ENCODE assay signal across 33 cellular contexts in genomic region chr10:131346456-131346855, GRCh38. TPM values are rescaled to one million over a fixed set of nuclear protein-coding genes. Genes with fewer than 3 reads are reported as not detected.
"Had no signal": no experiment of that assay in that cellular context is flagged by ENCODE, and none has a peak within 500 bp of the region (broad histone marks: within the 10 kb centered on the region; RNA-seq: fewer than 3 reads in every experiment).

No MANE protein-coding gene starts in this region.

- ATAC-seq: activated CD4-positive, CD25-positive, alpha-beta regulatory T cell treated with anti-CD3 and anti-CD28 coated beads, Interleukin-2, amount 50 U/mL, for 24 hours; activated CD8-positive, alpha-beta T cell treated with anti-CD3 and anti-CD28 coated beads for 36 hours; activated T-cell treated with anti-CD3 and anti-CD28 coated beads, Interleukin-2, amount 50 U/mL, for 4 hours; activated T-helper 17 cell treated with anti-CD3 and anti-CD28 coated beads, Interleukin-2, amount 50 U/mL, for 72 hours; effector memory CD8-positive, alpha-beta T cell; gastroesophageal sphincter; T-helper 17 cell had no signal

- DNase-seq: activated B cell treated with CpG ODN at 0.5 μM for 24 hours; activated CD4-positive, alpha-beta T cell treated with anti-CD3 and anti-CD28 coated beads for 48 hours; activated CD4-positive, alpha-beta T cell treated with anti-CD3 and anti-CD28 coated beads, Interleukin-2, amount 50 U/mL, for 1 hour; activated CD4-positive, alpha-beta T cell treated with anti-CD3 and anti-CD28 coated beads, Interleukin-2, amount 50 U/mL, for 48 hours; activated CD8-positive, alpha-beta memory T cell treated with anti-CD3 and anti-CD28 coated beads for 24 hours; activated CD8-positive, alpha-beta T cell treated with anti-CD3 and anti-CD28 coated beads for 36 hours; activated effector memory CD4-positive, alpha-beta T cell treated with Interleukin-2 at 50 U/mL for 16 hours; activated gamma-delta T cell treated with Interleukin-2 at 50 U/mL for 16 hours; activated naive CD4-positive, alpha-beta T cell treated with anti-CD3 and anti-CD28 coated beads, Interleukin-2, amount 50 U/mL, for 16 hours; activated naive CD4-positive, alpha-beta T cell treated with Interleukin-2 at 50 U/mL for 16 hours; activated T-cell treated with anti-CD3 and anti-CD28 coated beads, Interleukin-2, amount 50 U/mL, for 4 hours; amniotic stem cell; anterior cingulate cortex; brain microvascular endothelial cell; cortex of kidney; dermis blood vessel endothelial cell; effector CD4-positive, alpha-beta T cell; effector memory CD8-positive, alpha-beta T cell; erythroblast; esophagus squamous epithelium; foreskin melanocyte; T-helper 17 cell; T1000; WERI-Rb-1 had no signal

- H3K36me3 ChIP-seq: brain microvascular endothelial cell, esophagus squamous epithelium, gastroesophageal sphincter, WERI-Rb-1 had no signal

- H3K4me3 ChIP-seq: esophagus squamous epithelium, gastroesophageal sphincter had no signal

- H3K4me1 ChIP-seq: esophagus squamous epithelium, gastroesophageal sphincter had no signal

- H3K27me3 ChIP-seq: brain microvascular endothelial cell had no signal

- H3K27ac ChIP-seq: brain microvascular endothelial cell, esophagus squamous epithelium, gastroesophageal sphincter, WERI-Rb-1 had no signal

- H3K9me3 ChIP-seq: esophagus squamous epithelium, gastroesophageal sphincter had no signal

RNA-seq across cellular contexts. Expression of gene TCERG1L, which starts 34.9 kb away (rescaled TPM):
- total RNA-seq: activated B cell treated with CpG ODN at 0.5 μM for 24 hours; activated CD8-positive, alpha-beta T cell treated with anti-CD3 and anti-CD28 coated beads for 36 hours; bronchial epithelial cell; cardiac septum; chondrocyte; dermis blood vessel endothelial cell; fibroblast of lung; fibroblast of villous mesenchyme; glomerular endothelial cell; T-helper 17 cell had no signal
